In the genomic region with DNA sequence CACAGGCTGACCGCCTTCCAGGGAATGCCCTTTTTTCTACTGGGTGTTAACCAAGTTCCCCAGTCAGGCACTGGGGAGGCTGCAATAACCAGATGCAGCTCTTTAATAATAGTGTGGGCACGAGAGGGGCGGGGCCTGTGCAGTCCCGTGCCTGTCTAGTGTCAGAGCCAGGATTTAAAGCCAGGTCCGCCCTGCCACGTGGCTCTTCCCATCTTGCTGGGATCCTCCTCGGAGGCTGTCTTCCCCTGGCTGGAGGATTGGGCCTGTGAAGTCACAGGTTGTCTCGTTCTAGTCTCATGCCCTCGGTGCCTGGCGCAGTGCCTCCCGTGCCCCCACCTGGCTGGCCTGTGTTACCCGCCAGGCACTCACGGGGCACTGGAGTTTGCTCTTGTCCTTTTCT, we compare ENCODE assay signal across 12 cellular contexts. TPM values are rescaled to one million over a fixed set of nuclear protein-coding genes. Genes with fewer than 3 reads are reported as not detected.
DNase-seq lines count a peak whose midpoint lies in the region; TF ChIP-seq lines count a peak whose summit lies in the region.
"Had no signal": no experiment of that assay in that cellular context is flagged by ENCODE, and none has a peak within 500 bp of the region (broad histone marks: within the 10 kb centered on the region; RNA-seq: fewer than 3 reads in every experiment).

No MANE protein-coding gene starts in this region.

- H3K27me3 ChIP-seq in Peyer's patch (no peaks in the 10 kb centered on the region), muscle layer of colon (ENCODE audit: control insufficient read depth in 1 of 2, insufficient read depth in 2 of 2, low read length in 2 of 2) (no peaks in the 10 kb centered on the region)
- H3K27me3 ChIP-seq: body of pancreas had no signal

- H3K9me3 ChIP-seq in Peyer's patch (no peaks in the 10 kb centered on the region), muscle layer of colon (ENCODE audit: low read length) (no peaks in the 10 kb centered on the region)
- H3K9me3 ChIP-seq: body of pancreas had no signal

- intact Hi-C loops in activated CD4-positive, alpha-beta T cell treated with anti-CD3 and anti-CD28 coated beads, Interleukin-2, amount 10 ng/mL, durations not matched to agents 24 days and 14 days (cut with micrococcal nuclease) = no loop called here

- no peak for TF ChIP-seq POLR2A in Peyer's patch (IDR thresholded peaks at IDR 0.05)

- H3K4me1 Mint-ChIP-seq in activated CD4-positive, alpha-beta T cell treated with anti-CD3 and anti-CD28 coated beads, Interleukin-2, amount 10 ng/mL, durations not matched to agents 24 days and 14 days = peaks cover 5% of the 10 kb centered on the region

- H3K9ac ChIP-seq in muscle layer of colon (ENCODE audit: low read length) = no peak overlapping the region

- TF ChIP-seq CTCF in Peyer's patch (IDR thresholded peaks at IDR 0.05) = no peak

- peak overlapping the region in 3 of 4 donors; percentile 50 to 88 (median 60) for H3K27ac ChIP-seq in Peyer's patch
- peak overlapping the region; percentile 63 for H3K27ac ChIP-seq in muscle layer of colon (ENCODE audit: low read depth, low read length)
- H3K27ac ChIP-seq in substantia nigra (ENCODE audit: low read depth, low read length, poor library complexity, severe bottlenecking) = peak overlapping the region; percentile 26
- H3K27ac ChIP-seq: C4-2B had no signal

- H3K4me3 Mint-ChIP-seq in activated CD4-positive, alpha-beta T cell treated with anti-CD3 and anti-CD28 coated beads, Interleukin-2, amount 10 ng/mL, durations not matched to agents 24 days and 14 days = no peak overlapping the region

- no peaks in the 10 kb centered on the region for H3K9me3 Mint-ChIP-seq in activated CD4-positive, alpha-beta T cell treated with anti-CD3 and anti-CD28 coated beads, Interleukin-2, amount 10 ng/mL, durations not matched to agents 24 days and 14 days

- no peaks in the 10 kb centered on the region for H3K27me3 Mint-ChIP-seq in activated CD4-positive, alpha-beta T cell treated with anti-CD3 and anti-CD28 coated beads, Interleukin-2, amount 10 ng/mL, durations not matched to agents 24 days and 14 days

- H3K36me3 ChIP-seq in Peyer's patch (peaks cover 0 to 37% (median 0%) of the 10 kb centered on the region in 3 donors), muscle layer of colon (ENCODE audit: insufficient read depth, low read length) (no peaks in the 10 kb centered on the region)

- no peak overlapping the region for H3K4me3 ChIP-seq in Peyer's patch
- H3K4me3 ChIP-seq in muscle layer of colon (ENCODE audit: low read depth in 1 of 2, low read length in 2 of 2) = no peak overlapping the region
- H3K4me3 ChIP-seq: body of pancreas had no signal

- DNase-seq in Peyer's patch (no peak), fibroblast of gingiva (ENCODE audit: low read depth) (peak; percentile 64), substantia nigra (lab: John Stamatoyannopoulos, UW) (peak in 1 of 49 donors; percentile 18), putamen (ENCODE audit: low spot score) (no peak), GM19240 (ENCODE audit: insufficient read length, low spot score) (no peak)
- no peak for DNase-seq in activated CD4-positive, alpha-beta T cell treated with anti-CD3 and anti-CD28 coated beads, Interleukin-2, amount 10 ng/mL, durations not matched to agents 24 days and 14 days
- no peak for DNase-seq in stimulated activated CD4-positive, alpha-beta T cell treated with anti-CD3 and anti-CD28 coated beads, Interleukin-1b, Interleukin-23, amount 100 ng/mL, for 48 hours
- DNase-seq: activated T-cell treated with anti-CD3 and anti-CD28 coated beads, Interleukin-2, amount 50 U/mL, for 48 hours; body of pancreas; SW 1271 had no signal

- H3K4me1 ChIP-seq in Peyer's patch (peaks cover 0 to 39% (median 0%) of the 10 kb centered on the region in 4 donors), muscle layer of colon (ENCODE audit: insufficient read depth, low read length) (peaks cover 49% of the 10 kb centered on the region)
- H3K4me1 ChIP-seq: body of pancreas had no signal

- peaks cover 10% of the 10 kb centered on the region for H3K36me3 Mint-ChIP-seq in activated CD4-positive, alpha-beta T cell treated with anti-CD3 and anti-CD28 coated beads, Interleukin-2, amount 10 ng/mL, durations not matched to agents 24 days and 14 days (ENCODE audit: low read depth)

- no peak overlapping the region for H3K27ac Mint-ChIP-seq in activated CD4-positive, alpha-beta T cell treated with anti-CD3 and anti-CD28 coated beads, Interleukin-2, amount 10 ng/mL, durations not matched to agents 24 days and 14 days

RNA-seq across cellular contexts. Expression of gene TMEM120A, which starts 25.2 kb away (rescaled TPM):
- 100 to 1,000 TPM in 2 of 4 donors, 10 to 100 TPM in 2; 62.7 to 116 (median 101) TPM for total RNA-seq in Peyer's patch
- 36.1 and 38.2 TPM in 2 replicates for total RNA-seq in activated CD4-positive, alpha-beta T cell treated with anti-CD3 and anti-CD28 coated beads, Interleukin-2, amount 10 ng/mL, durations not matched to agents 24 days and 14 days

RNA-seq across cellular contexts. Expression of gene POR, which starts 54.2 kb away (rescaled TPM):
- 100 to 1,000 TPM in 3 of 4 donors, 10 to 100 TPM in 1; 67.7 to 625 (median 451) TPM for total RNA-seq in Peyer's patch
- total RNA-seq in activated CD4-positive, alpha-beta T cell treated with anti-CD3 and anti-CD28 coated beads, Interleukin-2, amount 10 ng/mL, durations not matched to agents 24 days and 14 days = 69.4 and 75.0 TPM in 2 replicates
